ENCODE assay signal across 1 cellular context in the genomic region with DNA sequence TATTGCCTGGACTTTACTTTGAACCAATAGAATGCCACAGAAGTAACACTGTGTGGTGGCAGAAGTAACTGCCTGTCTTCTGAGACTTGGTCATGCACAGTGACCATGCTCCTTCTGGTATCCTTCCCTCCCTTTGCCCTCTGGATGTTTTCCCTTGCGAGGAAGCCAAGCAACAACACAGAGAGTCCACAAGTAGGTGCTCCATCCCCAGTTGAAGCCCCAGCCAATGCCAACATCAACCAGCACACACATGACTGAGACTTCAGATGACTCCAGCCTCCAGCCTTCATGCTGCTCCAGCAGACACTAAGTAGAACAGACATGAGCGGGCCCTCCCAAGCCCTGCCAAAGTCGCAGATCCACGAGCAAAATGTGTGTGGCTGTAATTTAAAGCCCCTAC.
TF ChIP-seq lines count a peak whose summit lies in the region.

No MANE protein-coding gene starts in this region.

TF ChIP-seq in HCT116, 20 proteins besides CTCF, POLR2A, EP300 and RAD21 (continued from another document):
- TF ChIP-seq, protein P1, sequence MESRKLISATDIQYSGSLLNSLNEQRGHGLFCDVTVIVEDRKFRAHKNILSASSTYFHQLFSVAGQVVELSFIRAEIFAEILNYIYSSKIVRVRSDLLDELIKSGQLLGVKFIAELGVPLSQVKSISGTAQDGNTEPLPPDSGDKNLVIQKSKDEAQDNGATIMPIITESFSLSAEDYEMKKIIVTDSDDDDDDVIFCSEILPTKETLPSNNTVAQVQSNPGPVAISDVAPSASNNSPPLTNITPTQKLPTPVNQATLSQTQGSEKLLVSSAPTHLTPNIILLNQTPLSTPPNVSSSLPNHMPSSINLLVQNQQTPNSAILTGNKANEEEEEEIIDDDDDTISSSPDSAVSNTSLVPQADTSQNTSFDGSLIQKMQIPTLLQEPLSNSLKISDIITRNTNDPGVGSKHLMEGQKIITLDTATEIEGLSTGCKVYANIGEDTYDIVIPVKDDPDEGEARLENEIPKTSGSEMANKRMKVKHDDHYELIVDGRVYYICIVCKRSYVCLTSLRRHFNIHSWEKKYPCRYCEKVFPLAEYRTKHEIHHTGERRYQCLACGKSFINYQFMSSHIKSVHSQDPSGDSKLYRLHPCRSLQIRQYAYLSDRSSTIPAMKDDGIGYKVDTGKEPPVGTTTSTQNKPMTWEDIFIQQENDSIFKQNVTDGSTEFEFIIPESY (IDR thresholded peaks at IDR 0.05; ENCODE audit: extremely low read depth, insufficient replicate concordance, low read length), result no peak
- no peak for TF ChIP-seq POLR2AphosphoS5 (IDR thresholded peaks at IDR 0.05; ENCODE audit: low read depth, low read length)
- TF ChIP-seq JUND (IDR thresholded peaks at IDR 0.05), result no peak
- TF ChIP-seq ZFX (IDR thresholded peaks at IDR 0.05), result no peak
- no peak for TF ChIP-seq EZH2 (IDR thresholded peaks at IDR 0.05)
- TF ChIP-seq, protein P2, sequence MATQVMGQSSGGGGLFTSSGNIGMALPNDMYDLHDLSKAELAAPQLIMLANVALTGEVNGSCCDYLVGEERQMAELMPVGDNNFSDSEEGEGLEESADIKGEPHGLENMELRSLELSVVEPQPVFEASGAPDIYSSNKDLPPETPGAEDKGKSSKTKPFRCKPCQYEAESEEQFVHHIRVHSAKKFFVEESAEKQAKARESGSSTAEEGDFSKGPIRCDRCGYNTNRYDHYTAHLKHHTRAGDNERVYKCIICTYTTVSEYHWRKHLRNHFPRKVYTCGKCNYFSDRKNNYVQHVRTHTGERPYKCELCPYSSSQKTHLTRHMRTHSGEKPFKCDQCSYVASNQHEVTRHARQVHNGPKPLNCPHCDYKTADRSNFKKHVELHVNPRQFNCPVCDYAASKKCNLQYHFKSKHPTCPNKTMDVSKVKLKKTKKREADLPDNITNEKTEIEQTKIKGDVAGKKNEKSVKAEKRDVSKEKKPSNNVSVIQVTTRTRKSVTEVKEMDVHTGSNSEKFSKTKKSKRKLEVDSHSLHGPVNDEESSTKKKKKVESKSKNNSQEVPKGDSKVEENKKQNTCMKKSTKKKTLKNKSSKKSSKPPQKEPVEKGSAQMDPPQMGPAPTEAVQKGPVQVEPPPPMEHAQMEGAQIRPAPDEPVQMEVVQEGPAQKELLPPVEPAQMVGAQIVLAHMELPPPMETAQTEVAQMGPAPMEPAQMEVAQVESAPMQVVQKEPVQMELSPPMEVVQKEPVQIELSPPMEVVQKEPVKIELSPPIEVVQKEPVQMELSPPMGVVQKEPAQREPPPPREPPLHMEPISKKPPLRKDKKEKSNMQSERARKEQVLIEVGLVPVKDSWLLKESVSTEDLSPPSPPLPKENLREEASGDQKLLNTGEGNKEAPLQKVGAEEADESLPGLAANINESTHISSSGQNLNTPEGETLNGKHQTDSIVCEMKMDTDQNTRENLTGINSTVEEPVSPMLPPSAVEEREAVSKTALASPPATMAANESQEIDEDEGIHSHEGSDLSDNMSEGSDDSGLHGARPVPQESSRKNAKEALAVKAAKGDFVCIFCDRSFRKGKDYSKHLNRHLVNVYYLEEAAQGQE (IDR thresholded peaks at IDR 0.05; ENCODE audit: low read depth), result no peak
TF ChIP-seq in HCT116: peak in this region for 0.
